ENCODE assay signal across 8 cellular contexts in the genomic region with DNA sequence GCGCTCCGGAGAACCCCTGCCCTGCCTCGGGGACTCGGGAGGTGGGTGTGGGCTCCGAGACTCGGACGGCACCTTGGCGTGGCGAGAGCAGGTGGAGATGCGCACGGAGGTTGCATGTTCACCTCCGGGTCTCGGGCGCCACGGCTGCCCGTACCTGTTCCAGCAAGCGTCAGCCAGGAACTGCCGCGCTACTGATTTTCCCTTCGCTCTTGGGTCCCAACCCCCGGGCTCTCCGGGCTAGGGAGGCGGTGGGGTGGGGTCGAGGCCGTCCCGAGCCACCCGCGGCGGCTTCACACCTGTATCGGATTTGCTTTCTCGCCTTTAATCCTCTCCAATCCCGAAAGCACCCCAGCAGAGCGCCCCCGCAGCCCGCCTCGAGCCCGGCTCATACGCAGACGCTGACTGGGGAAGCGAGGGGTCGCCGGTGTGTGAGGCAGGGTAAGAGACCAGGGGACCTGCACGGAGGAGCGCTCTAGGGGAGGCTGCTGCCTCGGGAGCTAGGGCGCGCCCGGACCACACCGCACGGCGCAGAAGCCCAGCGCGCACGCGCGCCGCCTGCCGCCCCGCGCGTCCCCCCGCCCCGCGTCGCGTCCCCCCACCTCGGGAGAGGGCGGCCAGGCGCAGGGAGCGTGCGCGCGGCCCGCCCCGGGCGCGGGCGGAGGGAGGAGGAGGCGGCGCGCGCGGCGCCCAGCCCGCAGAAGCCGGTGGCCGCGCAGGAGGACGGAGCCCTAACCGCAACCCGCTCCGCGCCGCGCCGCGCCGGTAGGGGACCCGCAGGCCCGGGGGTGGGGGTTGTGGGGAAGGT. TPM values are rescaled to one million over a fixed set of nuclear protein-coding genes. Genes with fewer than 3 reads are reported as not detected.
DNase-seq lines count a peak whose midpoint lies in the region; ATAC-seq and TF ChIP-seq lines count a peak whose summit lies in the region.

A gene with protein sequence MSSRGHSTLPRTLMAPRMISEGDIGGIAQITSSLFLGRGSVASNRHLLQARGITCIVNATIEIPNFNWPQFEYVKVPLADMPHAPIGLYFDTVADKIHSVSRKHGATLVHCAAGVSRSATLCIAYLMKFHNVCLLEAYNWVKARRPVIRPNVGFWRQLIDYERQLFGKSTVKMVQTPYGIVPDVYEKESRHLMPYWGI (plus strand): TSS at position 695 of the 805 bp plus-strand sequence. CDS start 22,382 bp downstream, outside the sequence.

- TF ChIP-seq CTCF in fibroblast of pulmonary artery (IDR thresholded peaks at IDR 0.05; ENCODE audit: low read length, missing control alignments) (no peak), nephron (IDR thresholded peaks at IDR 0.05; ENCODE audit: unreplicated experiment in 3 of 3) (no peak)

- peak within 1 kb of the TSS; percentile 77 for H3K4me3 ChIP-seq in fibroblast of pulmonary artery (replicated peaks; ENCODE audit: low read depth, low read length)

- peak within 1 kb of the TSS; percentile 90 to 98 (median 94) for H3K4me3 Mint-ChIP-seq in IgD-negative memory B cell
- peak within 1 kb of the TSS; percentile 94 to 97 (median 95) for H3K4me3 Mint-ChIP-seq in nephron

- H3K27me3 Mint-ChIP-seq in IgD-negative memory B cell (no peaks in the 10 kb centered on the region), nephron (ENCODE audit: low read depth) (peaks cover 7% of the 10 kb centered on the region)

- H3K9me3 Mint-ChIP-seq in IgD-negative memory B cell (no peaks in the 10 kb centered on the region), nephron (no peaks in the 10 kb centered on the region)

- H3K27ac Mint-ChIP-seq in IgD-negative memory B cell = peak within 1 kb of the TSS; percentile 78 to 94 (median 88)
- H3K27ac Mint-ChIP-seq in nephron = peak within 1 kb of the TSS; percentile 40 to 88 (median 86)

- peak; percentile 66 for DNase-seq in DMS 273 treated with DMSO at 0.1 percent for 48 hours (lab: John Stamatoyannopoulos, UW)
- peak; percentile 94 for DNase-seq in RPMI8226
- peak; percentile 77 for DNase-seq in activated T-helper 9 cell treated with anti-CD3 and anti-CD28 coated beads, Interleukin-2, amount 50 U/mL, for 16 hours (ENCODE audit: low read depth)
- DNase-seq in fibroblast of pulmonary artery (ENCODE audit: low read depth) = peak; percentile 73
- peak; percentile 84 for DNase-seq in stimulated activated naive CD8-positive, alpha-beta T cell treated with anti-CD3 and anti-CD28 coated beads, Interleukin-15, Interleukin-2, amounts not matched to agents 100 U/mL and 50 U/mL, for 24 hours

- peak; percentile 63 for ATAC-seq in GM21423 (IDR thresholded peaks at IDR 0.05; ENCODE audit: unreplicated experiment)
- ATAC-seq in stimulated activated naive CD8-positive, alpha-beta T cell treated with anti-CD3 and anti-CD28 coated beads, Interleukin-15, Interleukin-2, amounts not matched to agents 100 U/mL and 50 U/mL, for 24 hours = peak; percentile 74

- H3K4me1 Mint-ChIP-seq in IgD-negative memory B cell (peaks cover 10 to 17% (median 15%) of the 10 kb centered on the region in 3 donors), nephron (peaks cover 35% of the 10 kb centered on the region)

- H3K36me3 Mint-ChIP-seq in IgD-negative memory B cell = no peaks in the 10 kb centered on the region
- no peaks in the 10 kb centered on the region for H3K36me3 Mint-ChIP-seq in nephron (ENCODE audit: low read depth)

RNA-seq across cellular contexts. Expression of the gene that starts here (rescaled TPM):
- polyA plus RNA-seq in IgD-negative memory B cell = 8.5 TPM

Comparison
In these comparisons a context has a peak if more than half of its experiments do, and no peak if none do; other contexts are left out.
1. Peak in every context shown above with its lines: DNase-seq, ATAC-seq and H3K4me3 ChIP-seq.